ENCODE assay signal across 8 cellular contexts in the genomic region with DNA sequence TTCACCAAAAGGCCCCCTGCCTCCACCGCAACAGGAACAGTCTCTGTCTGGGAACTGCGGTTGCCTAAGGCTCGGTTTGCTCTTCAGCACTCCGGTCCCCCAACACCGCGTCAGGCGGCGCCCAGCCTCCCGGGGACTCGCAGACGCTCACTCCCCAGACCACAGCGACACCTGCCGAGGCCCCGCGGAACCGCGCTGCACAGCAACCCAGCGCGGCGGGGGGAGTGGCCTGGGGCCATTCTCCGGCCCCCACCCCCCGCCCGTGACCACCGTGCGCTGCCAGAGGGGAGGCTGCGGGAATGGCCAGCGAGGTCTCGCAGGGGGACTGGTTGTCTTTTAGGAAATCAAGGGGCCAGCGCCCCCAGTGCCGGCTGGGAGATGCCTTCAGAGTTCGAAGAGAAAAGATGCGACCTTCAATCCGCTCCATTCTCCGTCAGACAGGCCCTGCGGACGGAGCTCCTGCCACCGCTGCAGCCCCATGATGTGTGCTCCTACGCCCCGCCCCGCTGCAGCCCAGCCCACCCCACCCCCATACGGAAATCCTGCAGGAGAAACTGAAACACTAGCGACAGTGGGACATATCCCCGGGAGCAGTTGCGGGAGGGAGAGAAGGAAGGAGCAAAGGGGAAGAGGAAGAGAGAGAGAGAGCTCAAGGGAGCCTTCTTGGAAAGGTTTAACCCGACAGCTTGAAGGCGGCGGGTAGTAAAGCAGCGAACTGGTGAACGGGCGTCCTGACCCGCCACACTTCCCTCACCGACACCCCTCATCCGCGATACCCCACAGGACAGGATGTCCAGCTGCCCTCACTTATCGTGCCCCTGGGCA.
DNase-seq lines count a peak whose midpoint lies in the region; ATAC-seq and TF ChIP-seq lines count a peak whose summit lies in the region.

No MANE protein-coding gene starts in this region.

- H3K27ac Mint-ChIP-seq in H9: peak overlapping the region; percentile 77 to 93 (median 86); a peak in 5 of 7 replicates
- no peak overlapping the region for H3K27ac Mint-ChIP-seq in activated naive CD8-positive, alpha-beta T cell

- peak overlapping the region; percentile 51 for H3K4me2 ChIP-seq in H9 (ENCODE audit: insufficient read depth, insufficient read length, low read length)
- H3K4me2 ChIP-seq in Loucy (ENCODE audit: low read depth, low read length, poor library complexity, severe bottlenecking): peak overlapping the region; percentile 89

- no peak overlapping the region for H2AK5ac ChIP-seq in H9 (ENCODE audit: insufficient read length, low read length)

- peaks cover 4 to 26% (median 6%) of the 10 kb centered on the region in 3 experiments; a peak in 5 of 7 replicates for H3K36me3 Mint-ChIP-seq in H9 (ENCODE audit: insufficient read depth in 1 of 3, low read depth in 3 of 3)
- H3K36me3 Mint-ChIP-seq in activated naive CD8-positive, alpha-beta T cell: no peaks in the 10 kb centered on the region

- no peak overlapping the region for H2BK5ac ChIP-seq in H9 (ENCODE audit: insufficient read length, low read length)

- no peaks in the 10 kb centered on the region for H3K79me1 ChIP-seq in H9 (ENCODE audit: insufficient read depth, low read depth, low read length, poor library complexity, severe bottlenecking)

- H3T11ph ChIP-seq in H9 (ENCODE audit: low read length): no peak overlapping the region

- no peaks in the 10 kb centered on the region for H3K9me3 ChIP-seq in ES-I3 (ENCODE audit: control insufficient read depth, insufficient read depth, low read length)
- no peaks in the 10 kb centered on the region for H3K9me3 ChIP-seq in H9 (ENCODE audit: control insufficient read depth, low read depth, low read length)
- no peaks in the 10 kb centered on the region for H3K9me3 ChIP-seq in Loucy (ENCODE audit: insufficient read depth, low read depth, low read length)
- H3K9me3 ChIP-seq in ovary: peaks cover 0 to 3% of the 10 kb centered on the region in 2 donors
- H3K9me3 ChIP-seq in thymus (ENCODE audit: control insufficient read depth): no peaks in the 10 kb centered on the region

- peak overlapping the region; percentile 81 to 83 for H3K4me3 Mint-ChIP-seq in H9
- H3K4me3 Mint-ChIP-seq in activated naive CD8-positive, alpha-beta T cell: peak overlapping the region; percentile 84

- H3K56ac ChIP-seq in H9 (ENCODE audit: insufficient read length, low read depth, low read length): no peak overlapping the region

- DNase-seq in H9: peak; percentile 95
- DNase-seq in SK-N-DZ (ENCODE audit: low spot score): peak; percentile 84
- peak; percentile 93 for DNase-seq in Right ventricle myocardium inferior (ENCODE audit: missing footprints)
- DNase-seq in ovary: peak; percentile 73 to 90 (median 88)

- H3K9ac ChIP-seq in ES-I3 (ENCODE audit: low read depth, low read length) (peak overlapping the region; percentile 64), H9 (ENCODE audit: extremely low read depth, insufficient read length, low read length) (no peak overlapping the region), Loucy (ENCODE audit: low read depth, low read length, poor library complexity, severe bottlenecking) (peak overlapping the region; percentile 85)

- TF ChIP-seq POLR2A in ovary (IDR thresholded peaks at IDR 0.05): no peak

- H4K20me1 ChIP-seq in H9 (ENCODE audit: control insufficient read depth, insufficient read depth, insufficient read length) (no peaks in the 10 kb centered on the region), Loucy (ENCODE audit: insufficient read depth, low read length, poor library complexity, severe bottlenecking) (no peaks in the 10 kb centered on the region)

- WGBS in H9 (ENCODE audit: extremely low coverage, insufficient read length, low lambda C conversion rate): no CpG with 5 or more reads among the region's 55 CpGs
- 0% methylated on average over 51 to 55 of the region's 55 CpGs for WGBS in ovary, 3 donors
- under 1% methylated on average over 55 of the region's 55 CpGs for WGBS in thymus

- no peaks in the 10 kb centered on the region for H3K79me2 ChIP-seq in H9 (ENCODE audit: insufficient read depth, low read length)
- H3K79me2 ChIP-seq in Loucy (ENCODE audit: insufficient read depth, low read length): no peaks in the 10 kb centered on the region

- no peak overlapping the region for H4K91ac ChIP-seq in H9 (ENCODE audit: insufficient read length, low read depth, low read length)

- H4K8ac ChIP-seq in H9 (replicated peaks; ENCODE audit: insufficient read length, low read depth, low read length): no peak overlapping the region

- no peak overlapping the region for H3K27ac ChIP-seq in H9 (ENCODE audit: insufficient read length, low read depth, low read length)
- peak overlapping the region in 1 of 2 donors; percentile 29 for H3K27ac ChIP-seq in ovary
- H3K27ac ChIP-seq in thymus (ENCODE audit: low read depth): peak overlapping the region; percentile 50

- H2BK120ac ChIP-seq in H9 (ENCODE audit: low read depth, low read length, poor library complexity, severe bottlenecking): no peak overlapping the region

- no peak for TF ChIP-seq EP300 in ovary (IDR thresholded peaks at IDR 0.05)

- H3K4me1 Mint-ChIP-seq in H9: peaks cover 13 to 20% of the 10 kb centered on the region in 2 experiments
- H3K4me1 Mint-ChIP-seq in activated naive CD8-positive, alpha-beta T cell (ENCODE audit: low read depth): peaks cover 12% of the 10 kb centered on the region

- H3K4ac ChIP-seq in H9 (ENCODE audit: low read depth, low read length): no peak overlapping the region

- H2AFZ ChIP-seq in H9 (ENCODE audit: low read length): no peak overlapping the region
- H2AFZ ChIP-seq in Loucy (ENCODE audit: low read length): peak overlapping the region; percentile 92

- H3K18ac ChIP-seq in H9 (ENCODE audit: insufficient read length, low read depth, low read length): peak overlapping the region; percentile 52

- H3K23ac ChIP-seq in H9 (ENCODE audit: insufficient read length, low read depth, low read length): no peak overlapping the region

- H3K4me3 ChIP-seq in Loucy (ENCODE audit: low read length, poor library complexity, severe bottlenecking) (peak overlapping the region; percentile 85), ovary (peak overlapping the region; percentile 75), thymus (ENCODE audit: low read length) (peak overlapping the region; percentile 59)

- no peaks in the 10 kb centered on the region for H3K36me3 ChIP-seq in ES-I3 (ENCODE audit: insufficient read depth, low read length)
- H3K36me3 ChIP-seq in Loucy (ENCODE audit: insufficient read depth, low read length): no peaks in the 10 kb centered on the region
- H3K36me3 ChIP-seq in ovary: no peaks in the 10 kb centered on the region
- no peaks in the 10 kb centered on the region for H3K36me3 ChIP-seq in thymus (ENCODE audit: control insufficient read depth, insufficient read depth)

- H3K9me3 Mint-ChIP-seq in H9: peaks cover 22 to 23% of the 10 kb centered on the region in 2 experiments
- H3K9me3 Mint-ChIP-seq in activated naive CD8-positive, alpha-beta T cell (ENCODE audit: low read depth): no peaks in the 10 kb centered on the region

- peaks cover 20% of the 10 kb centered on the region for H3K27me3 Mint-ChIP-seq in H9 (ENCODE audit: low read depth)
- peaks cover 11% of the 10 kb centered on the region for H3K27me3 Mint-ChIP-seq in activated naive CD8-positive, alpha-beta T cell

- peak overlapping the region; percentile 69 for H3K14ac ChIP-seq in H9 (ENCODE audit: insufficient read depth, low read length)

- peak; percentile 99 for ATAC-seq in Right ventricle myocardium inferior

- no peak overlapping the region for H4K5ac ChIP-seq in H9 (ENCODE audit: insufficient read length, low read depth, low read length)

- H3K27me3 ChIP-seq in H9 (ENCODE audit: insufficient read depth, low read length) (no peaks in the 10 kb centered on the region; the same call in 1 of the 2 replicates), Loucy (ENCODE audit: insufficient read depth, low read length, poor library complexity, severe bottlenecking) (no peaks in the 10 kb centered on the region), ovary (no peaks in the 10 kb centered on the region), thymus (ENCODE audit: control insufficient read depth, insufficient read depth) (no peaks in the 10 kb centered on the region)

- H3K4me1 ChIP-seq in ES-I3 (ENCODE audit: insufficient read depth, low read length) (no peaks in the 10 kb centered on the region; the same call in 1 of the 2 replicates), H9 (ENCODE audit: insufficient read depth, low read length) (no peaks in the 10 kb centered on the region), Loucy (ENCODE audit: insufficient read depth, low read length, poor library complexity, severe bottlenecking) (peaks cover 11% of the 10 kb centered on the region), ovary (ENCODE audit: insufficient read depth) (no peaks in the 10 kb centered on the region), thymus (ENCODE audit: control insufficient read depth, insufficient read depth, low read length) (peaks cover 4% of the 10 kb centered on the region)

- intact Hi-C loops in Right ventricle myocardium inferior (cut with DNase I): loop anchor here (5.0 to 10.0 kb wide), 2 partner anchors 656 to 828 kb away; partner anchors contain the start of gene SP4
- intact Hi-C loops in ovary (cut with DNase I): no loop called here

- H2BK12ac ChIP-seq in H9 (ENCODE audit: insufficient read length, low read depth, low read length): no peak overlapping the region

- H2BK15ac ChIP-seq in H9 (ENCODE audit: low read depth, low read length): no peak overlapping the region

- H2BK20ac ChIP-seq in H9 (ENCODE audit: low read depth, low read length, poor library complexity, severe bottlenecking): no peak overlapping the region

- TF ChIP-seq CTCF in H9 (conservative IDR thresholded peaks at IDR 0.05): peak; percentile 99
- peak; percentile 92 for TF ChIP-seq CTCF in Loucy (conservative IDR thresholded peaks at IDR 0.05; ENCODE audit: low read length)
- TF ChIP-seq CTCF in ovary (IDR thresholded peaks at IDR 0.05): peak; percentile 83 to 90 (median 88)

- H3F3A ChIP-seq in Loucy (ENCODE audit: low read depth): no peaks in the 10 kb centered on the region

- H3K23me2 ChIP-seq in H9 (ENCODE audit: insufficient read length, low read depth, low read length, poor library complexity, severe bottlenecking): peaks cover 4% of the 10 kb centered on the region

- H3K9me2 ChIP-seq in Loucy (replicated peaks; ENCODE audit: low read depth, low read length): no peaks in the 10 kb centered on the region
